Comparison of ENCODE assay signal across 18 cellular contexts in the genomic region with DNA sequence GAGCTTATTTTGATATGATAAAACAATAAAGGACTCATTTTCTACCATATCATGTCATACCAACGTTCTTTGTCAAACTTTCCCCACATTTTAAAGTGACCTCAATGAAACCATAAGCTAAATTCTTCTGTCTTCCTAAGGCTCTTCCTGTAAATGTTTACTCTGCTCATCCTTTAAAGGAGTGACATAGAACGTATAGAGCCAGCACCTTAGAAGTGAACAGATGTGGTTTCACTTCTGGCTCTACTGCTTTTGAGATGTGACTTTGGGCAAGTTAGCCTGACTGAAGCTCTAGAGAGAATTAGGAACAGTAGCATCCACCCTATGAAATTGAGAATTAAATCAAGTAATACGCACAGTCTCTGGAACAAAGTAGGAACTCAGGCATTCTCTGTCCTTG. TPM values are rescaled to one million over a fixed set of nuclear protein-coding genes. Genes with fewer than 3 reads are reported as not detected.
DNase-seq lines count a peak whose midpoint lies in the region; ATAC-seq, FAIRE-seq and TF ChIP-seq lines count a peak whose summit lies in the region.
"Had no signal": no experiment of that assay in that cellular context is flagged by ENCODE, and none has a peak within 500 bp of the region (broad histone marks: within the 10 kb centered on the region; RNA-seq: fewer than 3 reads in every experiment).

No MANE protein-coding gene starts in this region.

- no peaks in the 10 kb centered on the region for H3K9me3 Mint-ChIP-seq in activated naive CD4-positive, alpha-beta T cell treated with anti-CD3 and anti-CD28 coated beads, Interleukin-2, amount 10 ng/mL, durations not matched to agents 7 days and 5 days
- H3K9me3 Mint-ChIP-seq in activated CD4-positive, alpha-beta memory T cell treated with anti-CD3 and anti-CD28 coated beads for 36 hours, result no peaks in the 10 kb centered on the region
- H3K9me3 Mint-ChIP-seq in effector memory CD8-positive, alpha-beta T cell, result no peaks in the 10 kb centered on the region
- no peaks in the 10 kb centered on the region for H3K9me3 Mint-ChIP-seq in stimulated activated memory B cell treated with anti-CD40 and anti-IgM and Interleukin-4, amounts not matched to agents 10 μg/mL and 1 μg/mL and 100 μg/mL, for 72 hours
- H3K9me3 Mint-ChIP-seq: endodermal cell, WTC11 had no signal

- H3K9me3 ChIP-seq in kidney (ENCODE audit: control insufficient read depth in 1 of 2, low read length in 2 of 2), result no peaks in the 10 kb centered on the region
- H3K9me3 ChIP-seq: right atrium auricular region, uterus had no signal

- H3K27ac ChIP-seq in kidney (ENCODE audit: low read depth in 2 of 2, low read length in 2 of 2), result no peak overlapping the region
- H3K27ac ChIP-seq: GM23248, RWPE1, uterus had no signal

- TF ChIP-seq CTCF in kidney (IDR thresholded peaks at IDR 0.05; ENCODE audit: borderline replicate concordance, extremely low read depth, insufficient read depth), result no peak

- H3K36me3 ChIP-seq in kidney (ENCODE audit: control insufficient read depth in 1 of 2, insufficient read depth in 2 of 2, low read length in 2 of 2), result peaks cover 32 to 60% of the 10 kb centered on the region in 2 donors
- H3K36me3 ChIP-seq: uterus had no signal

- CTCF ChIA-PET in activated naive CD4-positive, alpha-beta T cell treated with anti-CD3 and anti-CD28 coated beads, Interleukin-2, amount 10 ng/mL, durations not matched to agents 7 days and 5 days (lab: Charles Lee), result interaction anchor here (0.6 to 7.6 kb wide), 9 partner anchors 9 to 197 kb away, joined by 3 to 80 read pairs (median 5); a partner anchor contains a TSS
- CTCF ChIA-PET in activated CD4-positive, alpha-beta memory T cell treated with anti-CD3 and anti-CD28 coated beads for 36 hours (lab: Charles Lee), result interaction anchor here (0.7 to 3.8 kb wide), 7 partner anchors 13 to 489 kb away, joined by 3 to 37 read pairs (median 4); no protein-coding TSS in a partner anchor

- H3K36me3 Mint-ChIP-seq in activated naive CD4-positive, alpha-beta T cell treated with anti-CD3 and anti-CD28 coated beads, Interleukin-2, amount 10 ng/mL, durations not matched to agents 7 days and 5 days, result peaks cover 67% of the 10 kb centered on the region
- peaks cover 53% of the 10 kb centered on the region for H3K36me3 Mint-ChIP-seq in activated CD4-positive, alpha-beta memory T cell treated with anti-CD3 and anti-CD28 coated beads for 36 hours
- peaks cover 86% of the 10 kb centered on the region for H3K36me3 Mint-ChIP-seq in effector memory CD8-positive, alpha-beta T cell (ENCODE audit: insufficient read depth)
- peaks cover 49% of the 10 kb centered on the region for H3K36me3 Mint-ChIP-seq in stimulated activated memory B cell treated with anti-CD40 and anti-IgM and Interleukin-4, amounts not matched to agents 10 μg/mL and 1 μg/mL and 100 μg/mL, for 72 hours

- H3K9ac ChIP-seq in kidney (ENCODE audit: low read length in 2 of 2), result no peak overlapping the region
- H3K9ac ChIP-seq: GM23248 had no signal

- H3K4me3 ChIP-seq in kidney (ENCODE audit: low read length in 2 of 2), result no peak overlapping the region
- H3K4me3 ChIP-seq: GM23248, right atrium auricular region, uterus had no signal

- H3K4me1 Mint-ChIP-seq in activated naive CD4-positive, alpha-beta T cell treated with anti-CD3 and anti-CD28 coated beads, Interleukin-2, amount 10 ng/mL, durations not matched to agents 7 days and 5 days, result peaks cover 51% of the 10 kb centered on the region
- peaks cover 54% of the 10 kb centered on the region for H3K4me1 Mint-ChIP-seq in activated CD4-positive, alpha-beta memory T cell treated with anti-CD3 and anti-CD28 coated beads for 36 hours (ENCODE audit: low read depth)
- H3K4me1 Mint-ChIP-seq in effector memory CD8-positive, alpha-beta T cell (ENCODE audit: low read depth in 2 of 2), result peaks cover 0 to 7% of the 10 kb centered on the region in 2 donors
- no peaks in the 10 kb centered on the region for H3K4me1 Mint-ChIP-seq in stimulated activated memory B cell treated with anti-CD40 and anti-IgM and Interleukin-4, amounts not matched to agents 10 μg/mL and 1 μg/mL and 100 μg/mL, for 72 hours

- intact Hi-C loops in activated CD4-positive, alpha-beta memory T cell treated with anti-CD3 and anti-CD28 coated beads for 36 hours (cut with micrococcal nuclease), result loop anchor here (1.0 to 10.0 kb wide), 6 partner anchors 14 to 381 kb away; a partner anchor contains a TSS
- intact Hi-C loops in kidney (cut with DNase I), result no loop called here

- no peaks in the 10 kb centered on the region for H3K27me3 Mint-ChIP-seq in activated naive CD4-positive, alpha-beta T cell treated with anti-CD3 and anti-CD28 coated beads, Interleukin-2, amount 10 ng/mL, durations not matched to agents 7 days and 5 days
- no peaks in the 10 kb centered on the region for H3K27me3 Mint-ChIP-seq in activated CD4-positive, alpha-beta memory T cell treated with anti-CD3 and anti-CD28 coated beads for 36 hours
- no peaks in the 10 kb centered on the region for H3K27me3 Mint-ChIP-seq in effector memory CD8-positive, alpha-beta T cell
- no peaks in the 10 kb centered on the region for H3K27me3 Mint-ChIP-seq in stimulated activated memory B cell treated with anti-CD40 and anti-IgM and Interleukin-4, amounts not matched to agents 10 μg/mL and 1 μg/mL and 100 μg/mL, for 72 hours

- no peak for FAIRE-seq in kidney (lab: Jason Lieb, UNC)

- H3K4me1 ChIP-seq in kidney (ENCODE audit: control insufficient read depth in 1 of 2, insufficient read depth in 1 of 2, low read depth in 1 of 2, low read length in 2 of 2), result peaks cover 4 to 6% of the 10 kb centered on the region in 2 donors
- H3K4me1 ChIP-seq: right atrium auricular region, uterus had no signal

- no peak overlapping the region for H3K4me3 Mint-ChIP-seq in activated naive CD4-positive, alpha-beta T cell treated with anti-CD3 and anti-CD28 coated beads, Interleukin-2, amount 10 ng/mL, durations not matched to agents 7 days and 5 days
- peak overlapping the region; percentile 52 for H3K4me3 Mint-ChIP-seq in activated CD4-positive, alpha-beta memory T cell treated with anti-CD3 and anti-CD28 coated beads for 36 hours
- H3K4me3 Mint-ChIP-seq in effector memory CD8-positive, alpha-beta T cell, result no peak overlapping the region
- H3K4me3 Mint-ChIP-seq in stimulated activated memory B cell treated with anti-CD40 and anti-IgM and Interleukin-4, amounts not matched to agents 10 μg/mL and 1 μg/mL and 100 μg/mL, for 72 hours, result no peak overlapping the region
- H3K4me3 Mint-ChIP-seq: endodermal cell, WTC11 had no signal

- H3K27ac Mint-ChIP-seq in activated naive CD4-positive, alpha-beta T cell treated with anti-CD3 and anti-CD28 coated beads, Interleukin-2, amount 10 ng/mL, durations not matched to agents 7 days and 5 days, result peak overlapping the region; percentile 92
- peak overlapping the region; percentile 97 for H3K27ac Mint-ChIP-seq in activated CD4-positive, alpha-beta memory T cell treated with anti-CD3 and anti-CD28 coated beads for 36 hours
- peak overlapping the region; percentile 58 to 73 for H3K27ac Mint-ChIP-seq in effector memory CD8-positive, alpha-beta T cell
- peak overlapping the region; percentile 12 for H3K27ac Mint-ChIP-seq in stimulated activated memory B cell treated with anti-CD40 and anti-IgM and Interleukin-4, amounts not matched to agents 10 μg/mL and 1 μg/mL and 100 μg/mL, for 72 hours
- H3K27ac Mint-ChIP-seq: endodermal cell, WTC11 had no signal

- no peak for DNase-seq in activated naive CD4-positive, alpha-beta T cell treated with anti-CD3 and anti-CD28 coated beads, Interleukin-2, amount 10 ng/mL, durations not matched to agents 7 days and 5 days
- no peak for DNase-seq in activated naive CD4-positive, alpha-beta T cell (lab: John Stamatoyannopoulos, UW)
- DNase-seq in activated CD4-positive, alpha-beta memory T cell treated with anti-CD3 and anti-CD28 coated beads for 36 hours, result no peak
- no peak for DNase-seq in effector memory CD8-positive, alpha-beta T cell
- DNase-seq in kidney glomerular epithelial cell (lab: John Stamatoyannopoulos, UW), result no peak
- no peak for DNase-seq in kidney
- no peak for DNase-seq in C1 segment of cervical spinal cord (lab: John Stamatoyannopoulos, UW)
- DNase-seq: amygdala, cerebellar nuclear complex, endodermal cell, GM23248, islet precursor cell, NCI-H187 treated with DMSO at 0.1 percent for 48 hours, uterus had no signal

- no peak for ATAC-seq in effector memory CD8-positive, alpha-beta T cell (replicated peaks)
- no peak for ATAC-seq in stimulated activated memory B cell treated with anti-CD40 and anti-IgM and Interleukin-4, amounts not matched to agents 10 μg/mL and 1 μg/mL and 100 μg/mL, for 72 hours
- ATAC-seq: WTC11 had no signal

- POLR2A ChIA-PET in activated CD4-positive, alpha-beta memory T cell treated with anti-CD3 and anti-CD28 coated beads for 36 hours (lab: Charles Lee), result interaction anchor here (0.7 to 2.3 kb wide), 8 partner anchors 16 to 431 kb away, joined by 3 to 14 read pairs (median 4); a partner anchor contains a TSS

RNA-seq across cellular contexts. Expression of a gene that starts 24.1 kb away (rescaled TPM):
- total RNA-seq in activated CD4-positive, alpha-beta memory T cell treated with anti-CD3 and anti-CD28 coated beads for 36 hours, result 10 to 100 TPM; 56.8 to 61.1 TPM
- 57.7 TPM for total RNA-seq in kidney
- polyA plus RNA-seq in kidney (ENCODE audit: insufficient read depth, low read depth, low replicate concordance), result 42.0 TPM

RNA-seq across cellular contexts. Expression of a gene that starts 40.0 kb away (rescaled TPM):
- total RNA-seq in activated CD4-positive, alpha-beta memory T cell treated with anti-CD3 and anti-CD28 coated beads for 36 hours, result 10 to 100 TPM; 30.8 to 31.4 TPM
- total RNA-seq in kidney, result 21.2 TPM
- 2.8 TPM for polyA plus RNA-seq in kidney (ENCODE audit: insufficient read depth, low read depth, low replicate concordance)

Comparison
In these comparisons a context has a peak if more than half of its experiments do, and no peak if none do; other contexts are left out.
1. H3K27ac Mint-ChIP-seq: peak in every context shown above with its lines; median percentile 97 in activated CD4-positive, alpha-beta memory T cell treated with anti-CD3 and anti-CD28 coated beads for 36 hours; 92 in activated naive CD4-positive, alpha-beta T cell treated with anti-CD3 and anti-CD28 coated beads, Interleukin-2, amount 10 ng/mL, durations not matched to agents 7 days and 5 days; 66 in effector memory CD8-positive, alpha-beta T cell; 12 in stimulated activated memory B cell treated with anti-CD40 and anti-IgM and Interleukin-4, amounts not matched to agents 10 μg/mL and 1 μg/mL and 100 μg/mL, for 72 hours.